ENCODE assay signal across 14 cellular contexts in the genomic region with DNA sequence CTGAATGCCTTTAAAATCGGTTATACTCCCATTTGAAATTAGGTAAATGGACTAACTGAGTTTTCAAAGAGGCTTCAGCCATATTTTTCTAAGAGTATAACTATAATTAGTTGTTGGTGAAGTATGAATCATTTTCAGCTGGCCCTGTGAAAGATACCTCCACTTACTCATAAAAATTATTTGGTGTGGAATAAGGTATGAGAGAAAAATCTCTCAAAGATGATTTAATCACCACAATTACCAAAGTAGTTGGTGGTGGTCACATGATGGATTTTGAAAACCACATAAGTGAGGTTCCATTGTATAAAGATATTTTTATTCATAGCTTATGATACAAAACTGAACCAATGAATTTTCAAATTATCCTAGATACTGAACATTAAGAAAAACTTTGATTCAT.
"Had no signal": no experiment of that assay in that cellular context is flagged by ENCODE, and none has a peak within 500 bp of the region (broad histone marks: within the 10 kb centered on the region; RNA-seq: fewer than 3 reads in every experiment).

No MANE protein-coding gene starts in this region.

- ATAC-seq: activated T-cell treated with anti-CD3 and anti-CD28 coated beads, Interleukin-2, amount 50 U/mL, for 4 hours; psoas muscle; right lobe of liver; stimulated activated naive B cell treated with anti-CD40 and anti-IgM and Interleukin-4, amounts not matched to agents 10 μg/mL and 1 μg/mL and 100 μg/mL, for 72 hours had no signal

- DNase-seq: activated CD4-positive, CD25-positive, alpha-beta regulatory T cell; activated T-cell treated with anti-CD3 and anti-CD28 coated beads, Interleukin-2, amount 50 U/mL, for 4 hours; central memory CD4-positive, alpha-beta T cell; cortex of kidney; effector memory CD4-positive, alpha-beta T cell; erythroblast; immature natural killer cell; occipital lobe; psoas muscle; right lobe of liver; spleen; stimulated activated CD4-positive, alpha-beta T cell treated with anti-CD3 and anti-CD28 coated beads, Interleukin-1b, Interleukin-23, amount 100 ng/mL, for 48 hours; stimulated activated naive B cell treated with anti-CD40 and anti-IgM and Interleukin-4, amounts not matched to agents 10 μg/mL and 1 μg/mL and 100 μg/mL, for 72 hours; T-helper 2 cell had no signal
